In the genomic region with DNA sequence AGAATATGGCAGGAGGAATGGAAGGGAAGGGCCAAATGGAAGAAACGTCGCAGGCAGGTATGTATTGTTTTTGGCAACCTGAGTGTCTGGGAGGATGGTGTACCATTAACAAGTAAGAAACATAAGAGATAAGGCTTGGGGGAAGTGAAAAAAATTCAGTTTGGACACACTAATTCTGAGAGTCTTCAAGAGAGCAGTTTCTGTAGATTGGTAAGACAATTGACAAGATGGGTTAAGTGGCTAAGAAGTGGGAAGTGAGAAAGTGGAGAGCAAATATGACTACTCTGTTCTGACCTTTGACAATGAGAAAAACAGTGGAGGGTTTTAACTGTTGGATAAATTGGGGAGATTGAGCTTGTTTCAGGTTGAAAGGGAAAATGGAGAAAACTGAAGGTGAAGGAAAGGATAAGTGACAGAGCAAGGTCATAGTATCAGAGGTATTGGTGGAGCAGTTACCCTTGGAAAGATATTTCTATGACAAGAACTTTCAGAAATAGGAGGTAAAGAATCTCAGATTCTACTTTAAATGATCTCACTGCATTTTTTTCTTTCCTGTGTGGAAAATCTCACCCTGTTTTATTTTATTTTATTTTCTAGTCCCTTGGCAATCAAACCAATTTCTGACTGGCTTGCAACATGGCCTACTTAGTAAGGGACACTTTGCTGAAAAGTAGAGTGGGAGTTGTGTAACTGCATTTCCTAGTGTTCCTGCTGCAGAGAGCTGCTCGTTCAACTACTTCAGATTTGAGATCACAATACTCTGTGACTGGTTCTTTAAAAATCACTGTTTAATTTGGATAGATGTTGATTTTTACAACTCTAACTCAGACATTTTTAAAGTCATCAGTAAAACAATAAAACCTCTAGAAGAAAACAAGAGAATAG, we compare ENCODE assay signal across 9 cellular contexts. TPM values are rescaled to one million over a fixed set of nuclear protein-coding genes. Genes with fewer than 3 reads are reported as not detected.
DNase-seq lines count a peak whose midpoint lies in the region; ATAC-seq and TF ChIP-seq lines count a peak whose summit lies in the region.
"Had no signal": no experiment of that assay in that cellular context is flagged by ENCODE, and none has a peak within 500 bp of the region (broad histone marks: within the 10 kb centered on the region; RNA-seq: fewer than 3 reads in every experiment).

No MANE protein-coding gene starts in this region.

- ATAC-seq in GM18873 (IDR thresholded peaks at IDR 0.05; ENCODE audit: low FRiP score, unreplicated experiment): peak; percentile 97
- peak; percentile 100 for ATAC-seq in GM21786 (IDR thresholded peaks at IDR 0.05; ENCODE audit: unreplicated experiment)
- peak in 3 of 4 donors; percentile 57 to 81 (median 64) for ATAC-seq in right lobe of liver

- no peak for TF ChIP-seq POLR2A in right lobe of liver (IDR thresholded peaks at IDR 0.05)
- TF ChIP-seq POLR2A in adrenal gland (IDR thresholded peaks at IDR 0.05): no peak

- intact Hi-C loops in right lobe of liver (cut with DNase I): no loop called here
- intact Hi-C loops in adrenal gland (cut with DNase I): no loop called here
- intact Hi-C loops in tibial artery (cut with DNase I; ENCODE audit: low total_unique reads): no loop called here

- POLR2A ChIA-PET in RWPE1 (lab: Yijun Ruan, JAX; ENCODE audit: low non-redundant PET): no interaction called here

- no peak overlapping the region for H3K27ac ChIP-seq in HL-60 (replicated peaks)
- no peak overlapping the region for H3K27ac ChIP-seq in right lobe of liver
- H3K27ac ChIP-seq in coronary artery: no peak overlapping the region
- H3K27ac ChIP-seq in adrenal gland: no peak overlapping the region
- no peak overlapping the region for H3K27ac ChIP-seq in RWPE1
- no peak overlapping the region for H3K27ac ChIP-seq in tibial artery

- peak; percentile 39 to 41 for DNase-seq in HL-60 (ENCODE audit: low read depth in 1 of 2, low spot score in 1 of 2)
- no peak for DNase-seq in right lobe of liver
- no peak for DNase-seq in coronary artery (ENCODE audit: low spot score)
- no peak for DNase-seq in adrenal gland
- no peak for DNase-seq in RWPE1 (ENCODE audit: low spot score)
- no peak for DNase-seq in tibial artery
- DNase-seq: stimulated activated CD4-positive, alpha-beta T cell treated with anti-CD3 and anti-CD28 coated beads, Interleukin-2, amount 100 ng/mL, for 48 hours had no signal

- WGBS in right lobe of liver (ENCODE audit: insufficient coverage, low coverage, low lambda C conversion rate, missing lambda C conversion rate): 39% methylated on average over 3 of the region's 3 CpGs
- 63 to 77% (median 71%) methylated on average over 3 of the region's 3 CpGs for WGBS in adrenal gland, 4 donors

- H3K27me3 ChIP-seq in HL-60 (ENCODE audit: insufficient read depth, poor library complexity, severe bottlenecking): no peaks in the 10 kb centered on the region
- H3K27me3 ChIP-seq in right lobe of liver: no peaks in the 10 kb centered on the region
- H3K27me3 ChIP-seq in adrenal gland: no peaks in the 10 kb centered on the region
- H3K27me3 ChIP-seq in tibial artery: no peaks in the 10 kb centered on the region

- no peak for TF ChIP-seq CTCF in HL-60 (IDR thresholded peaks at IDR 0.05; ENCODE audit: insufficient read depth, low read length)
- TF ChIP-seq CTCF in right lobe of liver (IDR thresholded peaks at IDR 0.05): no peak
- no peak for TF ChIP-seq CTCF in coronary artery (IDR thresholded peaks at IDR 0.05)
- no peak for TF ChIP-seq CTCF in adrenal gland (IDR thresholded peaks at IDR 0.05)
- TF ChIP-seq CTCF in RWPE1 (conservative IDR thresholded peaks at IDR 0.05; ENCODE audit: low read depth): no peak
- no peak for TF ChIP-seq CTCF in tibial artery (IDR thresholded peaks at IDR 0.05)

- H3K9me3 ChIP-seq in right lobe of liver (no peaks in the 10 kb centered on the region), adrenal gland (replicated peaks in 1 of 3) (no peaks in the 10 kb centered on the region), tibial artery (no peaks in the 10 kb centered on the region)

- H3K4me1 ChIP-seq in right lobe of liver: peaks cover 0 to 5% (median 0%) of the 10 kb centered on the region in 4 donors
- H3K4me1 ChIP-seq in adrenal gland (replicated peaks in 1 of 2): no peaks in the 10 kb centered on the region
- no peaks in the 10 kb centered on the region for H3K4me1 ChIP-seq in tibial artery

- H3K4me3 ChIP-seq in HL-60 (replicated peaks; ENCODE audit: insufficient read depth, low read length): no peak overlapping the region
- H3K4me3 ChIP-seq in right lobe of liver: no peak overlapping the region
- H3K4me3 ChIP-seq in coronary artery: no peak overlapping the region
- H3K4me3 ChIP-seq in adrenal gland: no peak overlapping the region
- H3K4me3 ChIP-seq in tibial artery: no peak overlapping the region

- H3K36me3 ChIP-seq in right lobe of liver (no peaks in the 10 kb centered on the region), adrenal gland (replicated peaks in 1 of 2) (no peaks in the 10 kb centered on the region), tibial artery (no peaks in the 10 kb centered on the region)

- CTCF ChIA-PET in RWPE1 (lab: Yijun Ruan, JAX): no interaction called here

RNA-seq across cellular contexts. Expression of gene GABPB1, which starts 23.1 kb away (rescaled TPM):
- total RNA-seq in right lobe of liver (10 to 100 TPM in 2 of 6 experiments, 1 to 10 TPM in 4; 5.4 to 10.5 (median 9.4) TPM), adrenal gland (10 to 100 TPM; 12.6 to 23.0 (median 14.7) TPM)
- 10 to 100 TPM in 1 of 3 donors, 1 to 10 TPM in 2; 3.7 to 23.4 (median 7.2) TPM for polyA plus RNA-seq in adrenal gland

RNA-seq across cellular contexts. Expression of gene USP8, which starts 46.1 kb away (rescaled TPM):
- total RNA-seq in right lobe of liver (10 to 100 TPM; 26.0 to 38.7 (median 34.6) TPM), adrenal gland (10 to 100 TPM; 34.4 to 81.6 (median 61.0) TPM)
- 10 to 100 TPM; 15.4 to 78.4 (median 16.5) TPM for polyA plus RNA-seq in adrenal gland

Comparison
In these comparisons a context has a peak if more than half of its experiments do, and no peak if none do; other contexts are left out.
1. DNase-seq: peak in HL-60 (2 of 2); none in right lobe of liver (0 of 3), coronary artery (single experiment), adrenal gland (0 of 7), RWPE1 (single experiment) and tibial artery (0 of 2).
2. Peak in every context shown above with its lines, with median percentiles within 50 percentile points of each other: ATAC-seq.